Comparison of ENCODE assay signal across 8 cellular contexts in genomic region chr3:122793568-122794416, GRCh38. TPM values are rescaled to one million over a fixed set of nuclear protein-coding genes. Genes with fewer than 3 reads are reported as not detected.
DNase-seq lines count a peak whose midpoint lies in the region; ATAC-seq and TF ChIP-seq lines count a peak whose summit lies in the region.

Gene HSPBAP1, minus strand, starts transcription at chr3:122793831. Its CDS starts 151 bp downstream, at chr3:122793680.

- H3K4me1 Mint-ChIP-seq in Caco-2 (ENCODE audit: low read depth, unreplicated experiment) = peaks cover 8% of the 10 kb centered on the region
- peaks cover 39% of the 10 kb centered on the region for H3K4me1 Mint-ChIP-seq in activated T-helper 1 cell treated with anti-CD3 and anti-CD28 coated beads, Interleukin-12 subunit alpha, Interleukin-12 subunit beta, Interleukin-2, Interleukin-4 antibody, amounts not matched to agents 30 ng/mL and 10 ng/mL and 1 ng/mL, durations not matched to agents 14 hours and 24 hours and 36 hours (ENCODE audit: low read depth)

- 0 to 1% methylated on average over 36 to 45 of the region's 46 CpGs for WGBS in testis, 2 donors

- H3K27ac ChIP-seq in foreskin keratinocyte (peak within 1 kb of the TSS; percentile 95), testis (peak within 1 kb of the TSS; percentile 84 to 97)

- H3K9me3 ChIP-seq in Caco-2 (no peaks in the 10 kb centered on the region), testis (no peaks in the 10 kb centered on the region)

- H3K4me1 ChIP-seq in Caco-2 (peaks cover 15% of the 10 kb centered on the region), foreskin keratinocyte (peaks cover 16% of the 10 kb centered on the region), testis (peaks cover 11% of the 10 kb centered on the region)

- CTCF ChIA-PET in Caco-2 (lab: Charles Lee) = interaction anchor here (0.6 to 1.3 kb wide), 4 partner anchors 20 to 848 kb away, joined by 3 to 10 read pairs (median 4); no protein-coding TSS in a partner anchor

- peak in 1 of 2 experiments; percentile 4 for TF ChIP-seq CTCF in Caco-2 (IDR thresholded peaks at IDR 0.05; ENCODE audit: insufficient read depth in 1 of 2, low read depth in 1 of 2, low read length in 1 of 2, severe bottlenecking in 1 of 2, unreplicated experiment in 1 of 2)
- no peak for TF ChIP-seq CTCF in LNCaP clone FGC (IDR thresholded peaks at IDR 0.05; ENCODE audit: control insufficient read depth, extremely low read depth, insufficient read depth)
- TF ChIP-seq CTCF in foreskin keratinocyte (conservative IDR thresholded peaks at IDR 0.05) = no peak
- peak in 1 of 3 experiments; percentile 3 for TF ChIP-seq CTCF in testis (IDR thresholded peaks at IDR 0.05)

- peak within 1 kb of the TSS; percentile 95 for H3K4me3 ChIP-seq in Caco-2 (ENCODE audit: low read depth, low read length)
- H3K4me3 ChIP-seq in LNCaP clone FGC (ENCODE audit: low read depth, low read length) = peak within 1 kb of the TSS; percentile 79
- H3K4me3 ChIP-seq in testis = peak within 1 kb of the TSS; percentile 75 to 79

- peak; percentile 5 for TF ChIP-seq POLR2A in testis (IDR thresholded peaks at IDR 0.05)

- no TSS peak for BruUV-seq in Caco-2 (replicated peaks; lab: Mats Ljungman, UMichigan)

- ATAC-seq in GM21737 (IDR thresholded peaks at IDR 0.05; ENCODE audit: unreplicated experiment) (peak; percentile 64), foreskin keratinocyte (peak; percentile 76)

- peak within 1 kb of the TSS; percentile 72 for H3K27ac Mint-ChIP-seq in Caco-2 (ENCODE audit: unreplicated experiment)
- H3K27ac Mint-ChIP-seq in activated T-helper 1 cell treated with anti-CD3 and anti-CD28 coated beads, Interleukin-12 subunit alpha, Interleukin-12 subunit beta, Interleukin-2, Interleukin-4 antibody, amounts not matched to agents 30 ng/mL and 10 ng/mL and 1 ng/mL, durations not matched to agents 14 hours and 24 hours and 36 hours = peak within 1 kb of the TSS; percentile 79

- H3K36me3 ChIP-seq in Caco-2 (ENCODE audit: control insufficient read depth, insufficient read depth, low read length) = no peaks in the 10 kb centered on the region
- no peaks in the 10 kb centered on the region for H3K36me3 ChIP-seq in testis (ENCODE audit: low read depth, missing control alignments)

- no peaks in the 10 kb centered on the region for H3K27me3 Mint-ChIP-seq in Caco-2 (ENCODE audit: insufficient read depth, unreplicated experiment)
- H3K27me3 Mint-ChIP-seq in activated T-helper 1 cell treated with anti-CD3 and anti-CD28 coated beads, Interleukin-12 subunit alpha, Interleukin-12 subunit beta, Interleukin-2, Interleukin-4 antibody, amounts not matched to agents 30 ng/mL and 10 ng/mL and 1 ng/mL, durations not matched to agents 14 hours and 24 hours and 36 hours (ENCODE audit: insufficient read depth) = no peaks in the 10 kb centered on the region

- intact Hi-C loops in Caco-2 (cut with micrococcal nuclease; ENCODE audit: unreplicated experiment) = loop anchor here (1.0 to 10.0 kb wide), 2 partner anchors 38 to 229 kb away; partner anchors contain the start of genes DTX3L and PARP9
- intact Hi-C loops in activated T-helper 1 cell treated with anti-CD3 and anti-CD28 coated beads, Interleukin-12 subunit alpha, Interleukin-12 subunit beta, Interleukin-2, Interleukin-4 antibody, amounts not matched to agents 30 ng/mL and 10 ng/mL and 1 ng/mL, durations not matched to agents 14 hours and 24 hours and 36 hours (cut with micrococcal nuclease) = loop anchor here (1.0 to 10.0 kb wide), 12 partner anchors 111 to 1246 kb away; partner anchors contain the start of genes DTX3L, EAF2, GOLGB1 and HACD2
- intact Hi-C loops in testis (cut with DNase I; ENCODE audit: low total_unique reads) = no loop called here

- no peak within 1 kb of the TSS for H3K4me3 Mint-ChIP-seq in Caco-2 (ENCODE audit: unreplicated experiment)
- H3K4me3 Mint-ChIP-seq in activated T-helper 1 cell treated with anti-CD3 and anti-CD28 coated beads, Interleukin-12 subunit alpha, Interleukin-12 subunit beta, Interleukin-2, Interleukin-4 antibody, amounts not matched to agents 30 ng/mL and 10 ng/mL and 1 ng/mL, durations not matched to agents 14 hours and 24 hours and 36 hours = peak within 1 kb of the TSS; percentile 89

- POLR2A ChIA-PET in Caco-2 (lab: Charles Lee) = interaction anchor here (0.8 to 1.3 kb wide), 3 partner anchors 33 to 408 kb away, joined by 4 to 15 read pairs (median 6); partner anchors contain the start of gene SEC22A

- DNase-seq in Caco-2 = peak; percentile 91 to 92
- peak; percentile 69 for DNase-seq in LNCaP clone FGC (ENCODE audit: low read depth)
- peak; percentile 86 for DNase-seq in activated T-helper 1 cell treated with anti-CD3 and anti-CD28 coated beads, Interleukin-12 subunit alpha, Interleukin-12 subunit beta, Interleukin-2, Interleukin-4 antibody, amounts not matched to agents 30 ng/mL and 10 ng/mL and 1 ng/mL, durations not matched to agents 14 hours and 24 hours and 36 hours (ENCODE audit: low spot score)
- DNase-seq in foreskin keratinocyte = peak; percentile 90 to 96
- DNase-seq in occipital lobe (lab: John Stamatoyannopoulos, UW) = no peak
- peak; percentile 97 for DNase-seq in testis
- DNase-seq in NCI-H2081 (lab: John Stamatoyannopoulos, UW) = no peak

- no peaks in the 10 kb centered on the region for H3K9me3 Mint-ChIP-seq in Caco-2 (ENCODE audit: unreplicated experiment)
- H3K9me3 Mint-ChIP-seq in activated T-helper 1 cell treated with anti-CD3 and anti-CD28 coated beads, Interleukin-12 subunit alpha, Interleukin-12 subunit beta, Interleukin-2, Interleukin-4 antibody, amounts not matched to agents 30 ng/mL and 10 ng/mL and 1 ng/mL, durations not matched to agents 14 hours and 24 hours and 36 hours = no peaks in the 10 kb centered on the region

- peaks cover 15% of the 10 kb centered on the region for H3K36me3 Mint-ChIP-seq in Caco-2 (ENCODE audit: insufficient read depth, unreplicated experiment)
- peaks cover 9% of the 10 kb centered on the region for H3K36me3 Mint-ChIP-seq in activated T-helper 1 cell treated with anti-CD3 and anti-CD28 coated beads, Interleukin-12 subunit alpha, Interleukin-12 subunit beta, Interleukin-2, Interleukin-4 antibody, amounts not matched to agents 30 ng/mL and 10 ng/mL and 1 ng/mL, durations not matched to agents 14 hours and 24 hours and 36 hours (ENCODE audit: low read depth)

- no peaks in the 10 kb centered on the region for H3K27me3 ChIP-seq in Caco-2 (replicated peaks; ENCODE audit: control insufficient read depth, insufficient read depth, low read length)
- no peaks in the 10 kb centered on the region for H3K27me3 ChIP-seq in foreskin keratinocyte
- H3K27me3 ChIP-seq in testis = no peaks in the 10 kb centered on the region

RNA-seq across cellular contexts. Expression of gene HSPBAP1, which starts in this region (rescaled TPM):
- total RNA-seq in Caco-2 (2022) = 9.9 and 13.1 TPM in 2 replicates
- total RNA-seq in activated T-helper 1 cell treated with anti-CD3 and anti-CD28 coated beads, Interleukin-12 subunit alpha, Interleukin-12 subunit beta, Interleukin-2, Interleukin-4 antibody, amounts not matched to agents 30 ng/mL and 10 ng/mL and 1 ng/mL, durations not matched to agents 14 hours and 24 hours and 36 hours = 8.1 and 8.9 TPM in 2 replicates
- total RNA-seq in foreskin keratinocyte = 5.9 and 7.1 TPM in 2 replicates
- polyA plus RNA-seq in foreskin keratinocyte = 4.3 and 5.3 TPM in 2 replicates
- total RNA-seq in occipital lobe = 12.9 TPM
- total RNA-seq in testis = 10 to 100 TPM; 10.6 to 11.1 TPM
- polyA plus RNA-seq in testis (ENCODE audit: insufficient read depth, low read depth, low replicate concordance) = 26.5 TPM

Comparison
In these comparisons a context has a peak if more than half of its experiments do, and no peak if none do; other contexts are left out.
1. DNase-seq: peak in Caco-2 (2 of 2), LNCaP clone FGC (single experiment), activated T-helper 1 cell treated with anti-CD3 and anti-CD28 coated beads, Interleukin-12 subunit alpha, Interleukin-12 subunit beta, Interleukin-2, Interleukin-4 antibody, amounts not matched to agents 30 ng/mL and 10 ng/mL and 1 ng/mL, durations not matched to agents 14 hours and 24 hours and 36 hours (single experiment), foreskin keratinocyte (2 of 2) and testis (single experiment); none in occipital lobe (single experiment) and NCI-H2081 (0 of 2).
2. Peak in every context shown above with its lines, with median percentiles within 50 percentile points of each other: H3K4me3 ChIP-seq.